ENCODE assay signal across 15 cellular contexts in genomic region chr19:791605-792360, GRCh38. TPM values are rescaled to one million over a fixed set of nuclear protein-coding genes. Genes with fewer than 3 reads are reported as not detected.
DNase-seq lines count a peak whose midpoint lies in the region; FAIRE-seq and TF ChIP-seq lines count a peak whose summit lies in the region.
"Had no signal": no experiment of that assay in that cellular context is flagged by ENCODE, and none has a peak within 500 bp of the region (broad histone marks: within the 10 kb centered on the region; RNA-seq: fewer than 3 reads in every experiment).

No MANE protein-coding gene starts in this region.

- CTCF ChIA-PET in activated naive CD4-positive, alpha-beta T cell treated with anti-CD3 and anti-CD28 coated beads, Interleukin-2, amount 10 ng/mL, durations not matched to agents 7 days and 5 days (lab: Charles Lee), result interaction anchor here (0.6 to 1.5 kb wide), 2 partner anchors 21 to 120 kb away, joined by 3 read pairs; no protein-coding TSS in a partner anchor

- H3K4me3 ChIP-seq in kidney (ENCODE audit: low read length in 2 of 2) (no peak overlapping the region), urinary bladder (ENCODE audit: low read depth, low read length) (no peak overlapping the region)
- H3K4me3 ChIP-seq: transverse colon had no signal

- H3K27me3 Mint-ChIP-seq in activated naive CD4-positive, alpha-beta T cell treated with anti-CD3 and anti-CD28 coated beads, Interleukin-2, amount 50 U/mL, for 24 hours, result no peaks in the 10 kb centered on the region
- peaks cover 36% of the 10 kb centered on the region for H3K27me3 Mint-ChIP-seq in activated naive CD4-positive, alpha-beta T cell treated with anti-CD3 and anti-CD28 coated beads, Interleukin-2, amount 10 ng/mL, durations not matched to agents 7 days and 5 days
- H3K27me3 Mint-ChIP-seq: activated CD4-positive, alpha-beta memory T cell treated with anti-CD3 and anti-CD28 coated beads for 36 hours had no signal

- no peaks in the 10 kb centered on the region for H3K9me3 ChIP-seq in kidney (ENCODE audit: control insufficient read depth in 1 of 2, low read length in 2 of 2)
- H3K9me3 ChIP-seq: transverse colon had no signal

- H3K4me1 ChIP-seq in kidney (ENCODE audit: control insufficient read depth in 1 of 2, insufficient read depth in 1 of 2, low read depth in 1 of 2, low read length in 2 of 2), result peaks cover 0 to 9% of the 10 kb centered on the region in 2 donors
- no peaks in the 10 kb centered on the region for H3K4me1 ChIP-seq in urinary bladder (ENCODE audit: insufficient read depth)

- peak overlapping the region; percentile 32 to 65 for H3K27ac ChIP-seq in kidney (ENCODE audit: low read depth in 2 of 2, low read length in 2 of 2)
- peak overlapping the region; percentile 38 for H3K27ac ChIP-seq in urinary bladder (ENCODE audit: low read depth)
- H3K27ac ChIP-seq: transverse colon had no signal

- DNase-seq in activated naive CD4-positive, alpha-beta T cell treated with anti-CD3 and anti-CD28 coated beads, Interleukin-2, amount 10 ng/mL, durations not matched to agents 7 days and 5 days, result no peak
- DNase-seq in kidney (peak; percentile 78), GDM1 (lab: John Stamatoyannopoulos, UW) (no peak), inferior parietal cortex (ENCODE audit: extremely low spot score) (no peak)
- DNase-seq: 8988T; activated CD4-positive, alpha-beta memory T cell treated with anti-CD3 and anti-CD28 coated beads for 36 hours; DMS53; foreskin melanocyte; NCI-H1048; NCI-H524 treated with DMSO at 0.1 percent for 48 hours; transverse colon had no signal

- H3K36me3 ChIP-seq in kidney (ENCODE audit: control insufficient read depth in 1 of 2, insufficient read depth in 2 of 2, low read length in 2 of 2) (no peaks in the 10 kb centered on the region), urinary bladder (ENCODE audit: insufficient read depth) (no peaks in the 10 kb centered on the region)
- H3K36me3 ChIP-seq: transverse colon had no signal

- FAIRE-seq in kidney (lab: Jason Lieb, UNC), result no peak

- H3K9ac ChIP-seq in kidney (ENCODE audit: low read length in 2 of 2), result peak overlapping the region in 1 of 2 donors; percentile 7

- peak overlapping the region; percentile 35 for H3K27ac Mint-ChIP-seq in activated naive CD4-positive, alpha-beta T cell treated with anti-CD3 and anti-CD28 coated beads, Interleukin-2, amount 50 U/mL, for 24 hours
- no peak overlapping the region for H3K27ac Mint-ChIP-seq in activated naive CD4-positive, alpha-beta T cell treated with anti-CD3 and anti-CD28 coated beads, Interleukin-2, amount 10 ng/mL, durations not matched to agents 7 days and 5 days
- H3K27ac Mint-ChIP-seq: activated CD4-positive, alpha-beta memory T cell treated with anti-CD3 and anti-CD28 coated beads for 36 hours; activated naive CD4-positive, alpha-beta T cell treated with anti-CD3 and anti-CD28 coated beads, Interleukin-2, amount 50 U/mL, for 72 hours; dendritic cell treated with granulocyte-macrophage colony-stimulating factor and Interleukin-4, amounts not matched to agents 40 ng/mL and 50 ng/mL, for 4 days had no signal

- H3K4me1 Mint-ChIP-seq in activated naive CD4-positive, alpha-beta T cell treated with anti-CD3 and anti-CD28 coated beads, Interleukin-2, amount 50 U/mL, for 24 hours, result peaks cover 3% of the 10 kb centered on the region
- peaks cover 11% of the 10 kb centered on the region for H3K4me1 Mint-ChIP-seq in activated naive CD4-positive, alpha-beta T cell treated with anti-CD3 and anti-CD28 coated beads, Interleukin-2, amount 10 ng/mL, durations not matched to agents 7 days and 5 days

- intact Hi-C loops in kidney (cut with DNase I), result no loop called here

- no peaks in the 10 kb centered on the region for H3K36me3 Mint-ChIP-seq in activated naive CD4-positive, alpha-beta T cell treated with anti-CD3 and anti-CD28 coated beads, Interleukin-2, amount 50 U/mL, for 24 hours
- H3K36me3 Mint-ChIP-seq in activated naive CD4-positive, alpha-beta T cell treated with anti-CD3 and anti-CD28 coated beads, Interleukin-2, amount 10 ng/mL, durations not matched to agents 7 days and 5 days, result no peaks in the 10 kb centered on the region
- H3K36me3 Mint-ChIP-seq: activated CD4-positive, alpha-beta memory T cell treated with anti-CD3 and anti-CD28 coated beads for 36 hours had no signal

- no peak overlapping the region for H3K4me3 Mint-ChIP-seq in activated naive CD4-positive, alpha-beta T cell treated with anti-CD3 and anti-CD28 coated beads, Interleukin-2, amount 50 U/mL, for 24 hours
- H3K4me3 Mint-ChIP-seq in activated naive CD4-positive, alpha-beta T cell treated with anti-CD3 and anti-CD28 coated beads, Interleukin-2, amount 10 ng/mL, durations not matched to agents 7 days and 5 days, result no peak overlapping the region
- H3K4me3 Mint-ChIP-seq: activated CD4-positive, alpha-beta memory T cell treated with anti-CD3 and anti-CD28 coated beads for 36 hours; dendritic cell treated with granulocyte-macrophage colony-stimulating factor and Interleukin-4, amounts not matched to agents 40 ng/mL and 50 ng/mL, for 4 days had no signal

- WGBS in urinary bladder, result 54% methylated on average over 9 of the region's 9 CpGs

- no peak for TF ChIP-seq CTCF in kidney (IDR thresholded peaks at IDR 0.05; ENCODE audit: borderline replicate concordance, extremely low read depth, insufficient read depth)

- no peaks in the 10 kb centered on the region for H3K9me3 Mint-ChIP-seq in activated naive CD4-positive, alpha-beta T cell treated with anti-CD3 and anti-CD28 coated beads, Interleukin-2, amount 50 U/mL, for 24 hours
- H3K9me3 Mint-ChIP-seq in activated naive CD4-positive, alpha-beta T cell treated with anti-CD3 and anti-CD28 coated beads, Interleukin-2, amount 10 ng/mL, durations not matched to agents 7 days and 5 days, result no peaks in the 10 kb centered on the region
- H3K9me3 Mint-ChIP-seq: activated CD4-positive, alpha-beta memory T cell treated with anti-CD3 and anti-CD28 coated beads for 36 hours; activated naive CD4-positive, alpha-beta T cell treated with anti-CD3 and anti-CD28 coated beads, Interleukin-2, amount 50 U/mL, for 72 hours; dendritic cell treated with granulocyte-macrophage colony-stimulating factor and Interleukin-4, amounts not matched to agents 40 ng/mL and 50 ng/mL, for 4 days had no signal

RNA-seq across cellular contexts. Expression of gene PTBP1, which starts 5.5 kb away (rescaled TPM):
- total RNA-seq in kidney (339 TPM), urinary bladder (104 TPM)
- polyA plus RNA-seq in kidney (ENCODE audit: insufficient read depth, low read depth, low replicate concordance) (102 TPM), urinary bladder (108 TPM)

RNA-seq across cellular contexts. Expression of gene PLPPR3, which starts 30.0 kb away (rescaled TPM):
- not detected for total RNA-seq in kidney
- not detected for polyA plus RNA-seq in kidney (ENCODE audit: insufficient read depth, low read depth, low replicate concordance)
- 2.1 TPM for total RNA-seq in urinary bladder
- polyA plus RNA-seq in urinary bladder, result 0.03 TPM
- total RNA-seq: activated CD4-positive, alpha-beta memory T cell treated with anti-CD3 and anti-CD28 coated beads for 36 hours; activated naive CD4-positive, alpha-beta T cell treated with anti-CD3 and anti-CD28 coated beads, Interleukin-2, amount 50 U/mL, for 72 hours; transverse colon had no signal

RNA-seq across cellular contexts. Expression of gene AZU1, which starts 35.9 kb away (rescaled TPM):
- total RNA-seq in kidney (0.50 TPM), urinary bladder (not detected)
- polyA plus RNA-seq in kidney (ENCODE audit: insufficient read depth, low read depth, low replicate concordance) (not detected), urinary bladder (0.15 TPM)
- total RNA-seq: activated CD4-positive, alpha-beta memory T cell treated with anti-CD3 and anti-CD28 coated beads for 36 hours; activated naive CD4-positive, alpha-beta T cell treated with anti-CD3 and anti-CD28 coated beads, Interleukin-2, amount 50 U/mL, for 72 hours; transverse colon had no signal

RNA-seq across cellular contexts. Expression of gene MISP, which starts 40.9 kb away (rescaled TPM):
- 17.8 TPM for total RNA-seq in kidney
- polyA plus RNA-seq in kidney (ENCODE audit: insufficient read depth, low read depth, low replicate concordance), result 19.6 TPM
- total RNA-seq in urinary bladder, result 1.4 TPM
- polyA plus RNA-seq in urinary bladder, result 0.91 TPM
- total RNA-seq: activated CD4-positive, alpha-beta memory T cell treated with anti-CD3 and anti-CD28 coated beads for 36 hours had no signal

RNA-seq across cellular contexts. Expression of gene PRTN3, which starts 49.0 kb away (rescaled TPM):
- not detected for total RNA-seq in kidney
- not detected for polyA plus RNA-seq in kidney (ENCODE audit: insufficient read depth, low read depth, low replicate concordance)
- 0.26 TPM for total RNA-seq in urinary bladder
- 0.08 TPM for polyA plus RNA-seq in urinary bladder
- total RNA-seq: activated CD4-positive, alpha-beta memory T cell treated with anti-CD3 and anti-CD28 coated beads for 36 hours; activated naive CD4-positive, alpha-beta T cell treated with anti-CD3 and anti-CD28 coated beads, Interleukin-2, amount 50 U/mL, for 72 hours; transverse colon had no signal
